ENCODE assay signal across 22 cellular contexts in genomic region chr12:127101086-127101485, GRCh38.
"Had no signal": no experiment of that assay in that cellular context is flagged by ENCODE, and none has a peak within 500 bp of the region (broad histone marks: within the 10 kb centered on the region; RNA-seq: fewer than 3 reads in every experiment).

No MANE protein-coding gene starts in this region.

- H3K4me2 ChIP-seq: PC-9 had no signal

- H3K27ac ChIP-seq: PC-9, Peyer's patch, SJSA1, SK-N-MC had no signal

- H2AFZ ChIP-seq: PC-9 had no signal

- H3K36me3 ChIP-seq: Peyer's patch, SJSA1 had no signal

- H3K9me3 ChIP-seq: Peyer's patch, SJSA1 had no signal

- DNase-seq: IMR-90, Karpas-422, KG1, MM.1S, NCI-H1092 treated with DMSO at 0.1 percent for 48 hours, NCI-H1436, NCI-H187, NCI-H2029, NCI-H2081 treated with DMSO at 0.1 percent for 48 hours, NCI-H2171 treated with DMSO at 0.1 percent for 48 hours, NCI-H345, NCI-H446 treated with DMSO at 0.1 percent for 48 hours, NCI-H510A treated with DMSO at 0.1 percent for 48 hours, NCI-H526, OCI-M1, PC-9, Peyer's patch, Right ventricle myocardium superior, SIG-M5 had no signal

- ATAC-seq: HepG2 had no signal

- H3K4me1 ChIP-seq: Peyer's patch, SJSA1 had no signal

- H3K4me3 ChIP-seq: PC-9, Peyer's patch, SJSA1, SK-N-MC had no signal

- H3K27me3 ChIP-seq: Peyer's patch, SJSA1 had no signal
